Comparison of ENCODE assay signal across 9 cellular contexts in the genomic region with DNA sequence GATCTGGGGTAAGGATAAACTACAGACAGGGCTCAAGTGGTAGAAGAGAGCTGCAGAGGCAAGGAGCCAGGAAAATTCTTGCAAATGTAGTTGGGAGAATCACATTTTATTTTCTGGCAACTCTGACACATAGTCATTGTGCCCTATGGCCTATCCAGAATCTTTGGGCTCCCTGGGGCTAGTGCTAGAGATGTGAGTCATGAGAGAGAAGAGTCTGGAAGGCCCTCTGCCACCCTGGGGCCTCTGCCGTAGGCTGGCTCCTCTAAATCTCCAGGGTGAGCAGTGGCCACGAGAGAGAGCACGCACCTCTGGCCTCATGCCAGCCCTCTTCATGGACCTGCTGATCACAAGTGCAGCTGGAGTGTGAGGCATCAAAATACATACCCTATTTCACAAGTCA.
DNase-seq lines count a peak whose midpoint lies in the region; ATAC-seq and TF ChIP-seq lines count a peak whose summit lies in the region.
"Had no signal": no experiment of that assay in that cellular context is flagged by ENCODE, and none has a peak within 500 bp of the region (broad histone marks: within the 10 kb centered on the region; RNA-seq: fewer than 3 reads in every experiment).

No MANE protein-coding gene starts in this region.

- no peaks in the 10 kb centered on the region for H3K27me3 Mint-ChIP-seq in activated CD4-positive, alpha-beta T cell treated with anti-CD3 and anti-CD28 coated beads for 36 hours

- H4K20me1 ChIP-seq in BLaER1 treated with 17β-estradiol and CSF1 and Interleukin-3, amounts not matched to agents 10 nM and 100 nM, result no peaks in the 10 kb centered on the region

- H3K4me1 Mint-ChIP-seq in activated CD4-positive, alpha-beta T cell treated with anti-CD3 and anti-CD28 coated beads for 36 hours, result peaks cover 6% of the 10 kb centered on the region

- H3K36me3 Mint-ChIP-seq in activated CD4-positive, alpha-beta T cell treated with anti-CD3 and anti-CD28 coated beads for 36 hours (ENCODE audit: low read depth), result no peaks in the 10 kb centered on the region

- H3K4me3 Mint-ChIP-seq in activated CD4-positive, alpha-beta T cell treated with anti-CD3 and anti-CD28 coated beads for 36 hours, result no peak overlapping the region

- POLR2A ChIA-PET in activated CD4-positive, alpha-beta T cell treated with anti-CD3 and anti-CD28 coated beads for 36 hours (lab: Charles Lee), result no interaction called here

- ATAC-seq in mucosa of descending colon, result peak; percentile 40
- ATAC-seq in activated CD4-positive, alpha-beta T cell treated with anti-CD3 and anti-CD28 coated beads for 36 hours, result no peak
- ATAC-seq in GM21528 (IDR thresholded peaks at IDR 0.05; ENCODE audit: low FRiP score, unreplicated experiment), result no peak
- no peak for ATAC-seq in GM19023 (IDR thresholded peaks at IDR 0.05; ENCODE audit: unreplicated experiment)

- no peak overlapping the region for H3K27ac Mint-ChIP-seq in activated CD4-positive, alpha-beta T cell treated with anti-CD3 and anti-CD28 coated beads for 36 hours

- H3K9ac ChIP-seq in BLaER1 treated with 17β-estradiol and CSF1 and Interleukin-3, amounts not matched to agents 10 nM and 100 nM, result no peak overlapping the region

- H3K36me3 ChIP-seq in BLaER1 treated with 17β-estradiol and CSF1 and Interleukin-3, amounts not matched to agents 10 nM and 100 nM, result no peaks in the 10 kb centered on the region
- no peaks in the 10 kb centered on the region for H3K36me3 ChIP-seq in mucosa of descending colon (ENCODE audit: low read depth)

- H3K27ac ChIP-seq in BLaER1 treated with 17β-estradiol and CSF1 and Interleukin-3, amounts not matched to agents 10 nM and 100 nM, result no peak overlapping the region

- no peaks in the 10 kb centered on the region for H3K9me3 Mint-ChIP-seq in activated CD4-positive, alpha-beta T cell treated with anti-CD3 and anti-CD28 coated beads for 36 hours (ENCODE audit: low read depth)

- CTCF ChIA-PET in activated CD4-positive, alpha-beta T cell treated with anti-CD3 and anti-CD28 coated beads for 36 hours (lab: Charles Lee), result interaction anchor here (0.7 kb wide), 1 partner anchor 10 kb away, joined by 3 read pairs; no protein-coding TSS in a partner anchor

- peak overlapping the region in 7 of 11 experiments; percentile 10 to 38 (median 18); a peak in 5 of 22 replicates for H3K4me2 ChIP-seq in BLaER1 treated with 17β-estradiol and CSF1 and Interleukin-3, amounts not matched to agents 10 nM and 100 nM

- H3K4me3 ChIP-seq in BLaER1 treated with 17β-estradiol and CSF1 and Interleukin-3, amounts not matched to agents 10 nM and 100 nM, result no peak overlapping the region
- H3K4me3 ChIP-seq in mucosa of descending colon, result no peak overlapping the region

- TF ChIP-seq CTCF in mucosa of descending colon (IDR thresholded peaks at IDR 0.05), result no peak

- peaks cover 0 to 41% (median 5%) of the 10 kb centered on the region in 10 experiments; a peak in 11 of 20 replicates for H3K4me1 ChIP-seq in BLaER1 treated with 17β-estradiol and CSF1 and Interleukin-3, amounts not matched to agents 10 nM and 100 nM
- peaks cover 6% of the 10 kb centered on the region for H3K4me1 ChIP-seq in mucosa of descending colon (ENCODE audit: low read depth)

- no peaks in the 10 kb centered on the region for H3K27me3 ChIP-seq in BLaER1 treated with 17β-estradiol and CSF1 and Interleukin-3, amounts not matched to agents 10 nM and 100 nM

- DNase-seq in NCI-H1436 (lab: John Stamatoyannopoulos, UW), result peak; percentile 52
- DNase-seq in brain pericyte (ENCODE audit: low read depth, low spot score), result peak; percentile 81
- peak in 2 of 3 donors; percentile 14 to 54 for DNase-seq in mucosa of descending colon
- no peak for DNase-seq in NCI-H446 treated with DMSO at 0.1 percent for 48 hours (lab: John Stamatoyannopoulos, UW)
- no peak for DNase-seq in activated CD4-positive, alpha-beta T cell treated with anti-CD3 and anti-CD28 coated beads for 36 hours
- DNase-seq: GF-D8 had no signal

- intact Hi-C loops in mucosa of descending colon (cut with DNase I, micrococcal nuclease), result no loop called here
- intact Hi-C loops in activated CD4-positive, alpha-beta T cell treated with anti-CD3 and anti-CD28 coated beads for 36 hours (cut with DNase I, micrococcal nuclease), result no loop called here

- H3K9me3 ChIP-seq in BLaER1 treated with 17β-estradiol and CSF1 and Interleukin-3, amounts not matched to agents 10 nM and 100 nM (replicated peaks in 1 of 11), result peaks cover 0 to 16% (median 10%) of the 10 kb centered on the region in 11 experiments; a peak in 13 of 22 replicates
- H3K9me3 ChIP-seq in mucosa of descending colon, result no peaks in the 10 kb centered on the region

Comparison
In these comparisons a context has a peak if more than half of its experiments do, and no peak if none do; other contexts are left out.
1. DNase-seq: peak in NCI-H1436 (single experiment), brain pericyte (single experiment) and mucosa of descending colon (2 of 3); none in NCI-H446 treated with DMSO at 0.1 percent for 48 hours (single experiment) and activated CD4-positive, alpha-beta T cell treated with anti-CD3 and anti-CD28 coated beads for 36 hours (single experiment).